ENCODE assay signal across 19 cellular contexts in genomic region chr3:109944836-109945235, GRCh38.
"Had no signal": no experiment of that assay in that cellular context is flagged by ENCODE, and none has a peak within 500 bp of the region (broad histone marks: within the 10 kb centered on the region; RNA-seq: fewer than 3 reads in every experiment).

No MANE protein-coding gene starts in this region.

- DNase-seq: colonic mucosa; dermis blood vessel endothelial cell; esophagus squamous epithelium; heart left ventricle; hypothalamus; kidney glomerular epithelial cell; mammary epithelial cell; naive thymus-derived CD8-positive, alpha-beta T cell; pancreas; right cardiac atrium; spleen; stimulated activated CD4-positive, alpha-beta T cell treated with anti-CD3 and anti-CD28 coated beads, Interleukin-15, amount 100 ng/mL, for 24 hours; stimulated activated CD4-positive, alpha-beta T cell treated with anti-CD3 and anti-CD28 coated beads, Interleukin-1b, Interleukin-23, amount 100 ng/mL, for 48 hours; stimulated activated CD4-positive, alpha-beta T cell treated with anti-CD3 and anti-CD28 coated beads, Interleukin-4, amount 100 ng/mL, for 24 hours; tibial artery; upper lobe of left lung had no signal

- H3K9me3 ChIP-seq: colonic mucosa, esophagus squamous epithelium, pancreas, spleen, tibial artery, upper lobe of left lung, vagina had no signal

- H3K4me1 ChIP-seq: colonic mucosa, esophagus squamous epithelium, heart left ventricle, pancreas, spleen, tibial artery, upper lobe of left lung, vagina had no signal

- H3K36me3 ChIP-seq: colonic mucosa, esophagus squamous epithelium, heart left ventricle, pancreas, spleen, tibial artery, upper lobe of left lung, vagina had no signal

- H3K4me3 ChIP-seq: colonic mucosa, esophagus squamous epithelium, heart left ventricle, pancreas, spleen, tibial artery, upper lobe of left lung, vagina had no signal

- ATAC-seq: heart left ventricle; left lobe of liver; naive thymus-derived CD8-positive, alpha-beta T cell; pancreas; right cardiac atrium; stimulated activated memory B cell treated with anti-CD40 and anti-IgM and Interleukin-4, amounts not matched to agents 10 μg/mL and 1 μg/mL and 100 μg/mL, for 72 hours had no signal

- H3K27ac ChIP-seq: colonic mucosa, esophagus squamous epithelium, heart left ventricle, pancreas, spleen, tibial artery, upper lobe of left lung, vagina had no signal

- H3K27me3 ChIP-seq: colonic mucosa, esophagus squamous epithelium, heart left ventricle, pancreas, spleen, tibial artery, upper lobe of left lung, vagina had no signal
